19 cellular contexts compared by ENCODE assay signal in the genomic region with DNA sequence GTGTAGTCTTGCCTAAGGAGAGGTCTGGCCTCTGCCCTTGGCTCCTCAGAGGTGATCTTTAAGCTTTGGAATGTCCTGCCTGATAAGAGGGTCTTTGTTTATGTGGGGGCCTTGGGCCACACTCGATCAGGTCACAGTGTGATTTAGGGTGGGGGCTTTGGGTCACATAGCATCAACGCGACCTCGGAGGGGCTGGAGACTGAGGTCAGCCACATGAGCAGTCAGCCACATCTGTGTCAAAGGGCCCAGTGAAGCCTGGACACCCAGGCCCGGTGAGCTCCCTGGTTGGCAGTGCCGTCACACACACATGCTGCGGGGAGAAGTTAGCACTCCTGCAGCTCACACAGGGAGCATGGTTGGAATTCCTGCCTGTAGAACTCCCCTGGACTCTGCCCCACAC.
"Had no signal": no experiment of that assay in that cellular context is flagged by ENCODE, and none has a peak within 500 bp of the region (broad histone marks: within the 10 kb centered on the region; RNA-seq: fewer than 3 reads in every experiment).

No MANE protein-coding gene starts in this region.

- ATAC-seq: activated CD4-positive, CD25-positive, alpha-beta regulatory T cell treated with anti-CD3 and anti-CD28 coated beads, Interleukin-2, amount 50 U/mL, for 24 hours; activated naive CD8-positive, alpha-beta T cell treated with anti-CD3 and anti-CD28 coated beads, Interleukin-2, amount 50 U/mL, for 24 hours; foreskin keratinocyte; SK-N-SH treated with all-trans-retinoic acid at 6 μM for 48 hours; T-cell had no signal

- H3K4me3 ChIP-seq: cardiac muscle cell, prostate gland, thyroid gland had no signal

- DNase-seq: activated CD4-positive, alpha-beta T cell treated with anti-CD3 and anti-CD28 coated beads, Interleukin-2, amount 50 U/mL, for 1 hour; activated effector memory CD4-positive, alpha-beta T cell treated with anti-CD3 and anti-CD28 coated beads, Interleukin-2, amount 50 U/mL, for 16 hours; activated naive CD4-positive, alpha-beta T cell treated with anti-CD3 and anti-CD28 coated beads, Interleukin-2, amount 10 ng/mL, durations not matched to agents 7 days and 5 days; activated naive CD8-positive, alpha-beta T cell treated with anti-CD3 and anti-CD28 coated beads, Interleukin-2, amount 50 U/mL, for 24 hours; activated T-cell treated with anti-CD3 and anti-CD28 coated beads for 4 hours; effector CD4-positive, alpha-beta T cell; foreskin keratinocyte; immature natural killer cell; kidney glomerular epithelial cell; naive B cell; stimulated activated CD4-positive, alpha-beta T cell treated with anti-CD3 and anti-CD28 coated beads, Interleukin-4, amount 100 ng/mL, for 24 hours; stimulated activated naive CD4-positive, alpha-beta T cell treated with Interleukin-2 at 50 U/mL for 16 hours; T-cell; thyroid gland had no signal

- H3K9me3 ChIP-seq: prostate gland, thyroid gland had no signal

- H3K27me3 ChIP-seq: foreskin keratinocyte, thyroid gland had no signal

- H3K4me1 ChIP-seq: prostate gland, thyroid gland had no signal

- H3K27ac ChIP-seq: cardiac muscle cell, foreskin keratinocyte, prostate gland, thyroid gland, VCaP had no signal

- H3K36me3 ChIP-seq: cardiac muscle cell, prostate gland, thyroid gland had no signal
